Comparison of ENCODE assay signal across 8 cellular contexts in the genomic region with DNA sequence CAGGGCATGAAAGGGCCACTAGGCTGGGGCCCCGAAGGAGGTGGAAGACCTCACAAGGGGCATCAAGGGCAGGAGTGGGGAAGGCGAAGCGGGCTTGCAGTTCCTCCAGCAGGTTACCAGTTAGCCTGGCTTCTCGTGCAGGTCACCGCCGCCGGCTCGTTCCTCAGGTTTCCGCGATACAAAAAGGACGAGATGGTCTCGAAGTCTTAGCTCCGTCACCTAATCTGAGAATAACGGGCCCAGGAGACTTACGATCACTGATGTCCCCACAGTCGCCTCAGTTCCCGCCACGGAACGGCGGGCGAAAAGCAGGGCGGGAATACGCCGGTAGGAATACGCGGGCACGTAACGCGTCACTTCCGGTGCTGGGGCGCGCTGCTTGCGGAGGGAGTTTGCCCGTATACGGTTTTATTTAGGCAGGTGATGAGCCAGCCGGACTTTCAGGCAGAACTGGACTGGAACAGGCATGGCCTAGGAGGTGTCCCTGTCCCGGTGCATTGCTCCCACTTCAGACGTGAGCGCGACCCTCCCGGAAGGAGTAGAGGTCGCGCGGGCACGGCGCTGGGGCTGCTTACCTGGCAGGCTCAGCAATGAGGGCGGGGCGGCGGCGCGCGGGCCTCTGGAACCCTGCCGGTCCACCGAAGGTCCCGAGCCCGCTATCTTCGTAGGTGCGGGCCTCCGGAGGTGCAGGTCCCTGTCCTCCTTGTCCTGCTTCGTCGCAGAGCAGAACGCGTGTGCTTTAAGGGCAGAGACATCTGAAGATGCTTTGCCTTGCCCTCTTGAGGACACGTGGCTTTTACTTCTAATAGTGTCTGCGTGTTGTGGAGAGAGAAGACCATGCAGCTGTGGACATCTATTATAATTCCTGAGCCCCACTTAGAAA. TPM values are rescaled to one million over a fixed set of nuclear protein-coding genes. Genes with fewer than 3 reads are reported as not detected.
A peak's percentile ranks its signal among the peaks of the same experiment; 100 is the strongest.
DNase-seq lines count a peak whose midpoint lies in the region; ATAC-seq lines count a peak whose summit lies in the region.

A gene with protein sequence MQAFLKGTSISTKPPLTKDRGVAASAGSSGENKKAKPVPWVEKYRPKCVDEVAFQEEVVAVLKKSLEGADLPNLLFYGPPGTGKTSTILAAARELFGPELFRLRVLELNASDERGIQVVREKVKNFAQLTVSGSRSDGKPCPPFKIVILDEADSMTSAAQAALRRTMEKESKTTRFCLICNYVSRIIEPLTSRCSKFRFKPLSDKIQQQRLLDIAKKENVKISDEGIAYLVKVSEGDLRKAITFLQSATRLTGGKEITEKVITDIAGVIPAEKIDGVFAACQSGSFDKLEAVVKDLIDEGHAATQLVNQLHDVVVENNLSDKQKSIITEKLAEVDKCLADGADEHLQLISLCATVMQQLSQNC (minus strand): TSS at position 310 of the 883 bp plus-strand sequence. CDS start 1,769 bp downstream, outside the sequence.

- POLR2A ChIA-PET in naive thymus-derived CD4-positive, alpha-beta T cell (lab: Charles Lee): interaction anchor here (0.6 to 9.3 kb wide), 15 partner anchors 13 to 864 kb away, joined by 3 to 121 read pairs (median 4); a partner anchor contains a TSS

- peaks cover 5 to 37% (median 18%) of the 10 kb centered on the region in 7 donors for H3K4me1 Mint-ChIP-seq in naive thymus-derived CD4-positive, alpha-beta T cell
- H3K4me1 Mint-ChIP-seq in stimulated activated naive B cell treated with anti-CD40 and anti-IgM and Interleukin-4, amounts not matched to agents 10 μg/mL and 1 μg/mL and 100 μg/mL, for 72 hours: peaks cover 5 to 9% of the 10 kb centered on the region in 2 donors

- H3K4me1 ChIP-seq in naive thymus-derived CD4-positive, alpha-beta T cell (ENCODE audit: control insufficient read depth in 2 of 2, insufficient read depth in 2 of 2, low read length in 2 of 2): peaks cover 17 to 21% of the 10 kb centered on the region in 2 donors

- peaks cover 0 to 5% (median 3%) of the 10 kb centered on the region in 5 donors for H3K36me3 Mint-ChIP-seq in naive thymus-derived CD4-positive, alpha-beta T cell
- peaks cover 2 to 8% of the 10 kb centered on the region in 2 donors for H3K36me3 Mint-ChIP-seq in stimulated activated naive B cell treated with anti-CD40 and anti-IgM and Interleukin-4, amounts not matched to agents 10 μg/mL and 1 μg/mL and 100 μg/mL, for 72 hours

- H3K27me3 Mint-ChIP-seq in naive thymus-derived CD4-positive, alpha-beta T cell: no peaks in the 10 kb centered on the region
- H3K27me3 Mint-ChIP-seq in stimulated activated naive B cell treated with anti-CD40 and anti-IgM and Interleukin-4, amounts not matched to agents 10 μg/mL and 1 μg/mL and 100 μg/mL, for 72 hours: no peaks in the 10 kb centered on the region

- DNase-seq in DMS53 treated with DMSO at 0.1 percent for 48 hours (lab: John Stamatoyannopoulos, UW; ENCODE audit: unreplicated experiment) (peak; percentile 55), KG1 (lab: John Stamatoyannopoulos, UW) (peak; percentile 75), RPMI7951 (ENCODE audit: low read depth) (peak; percentile 77), activated T-helper 1 cell treated with Interleukin-2 at 50 U/mL for 16 hours (ENCODE audit: low read depth) (peak; percentile 77), fibroblast of gingiva (ENCODE audit: low read depth) (peak; percentile 51)
- DNase-seq in naive thymus-derived CD4-positive, alpha-beta T cell: peak; percentile 66 to 86 (median 82)
- DNase-seq in stimulated activated naive B cell treated with anti-CD40 and anti-IgM and Interleukin-4, amounts not matched to agents 10 μg/mL and 1 μg/mL and 100 μg/mL, for 72 hours: peak; percentile 79

- peak within 1 kb of the TSS; percentile 84 to 97 (median 95) for H3K27ac Mint-ChIP-seq in naive thymus-derived CD4-positive, alpha-beta T cell
- peak within 1 kb of the TSS; percentile 93 for H3K27ac Mint-ChIP-seq in stimulated activated naive B cell treated with anti-CD40 and anti-IgM and Interleukin-4, amounts not matched to agents 10 μg/mL and 1 μg/mL and 100 μg/mL, for 72 hours

- peaks cover 0 to 13% (median 0%) of the 10 kb centered on the region in 3 experiments for H3K36me3 ChIP-seq in naive thymus-derived CD4-positive, alpha-beta T cell (ENCODE audit: control insufficient read depth in 2 of 3, insufficient read depth in 3 of 3, low read length in 3 of 3)

- H3K4me3 ChIP-seq in naive thymus-derived CD4-positive, alpha-beta T cell (ENCODE audit: low read length): peak within 1 kb of the TSS; percentile 95

- ATAC-seq in GM21723 (IDR thresholded peaks at IDR 0.05; ENCODE audit: unreplicated experiment): peak; percentile 96
- peak; percentile 91 for ATAC-seq in naive thymus-derived CD4-positive, alpha-beta T cell
- ATAC-seq in stimulated activated naive B cell treated with anti-CD40 and anti-IgM and Interleukin-4, amounts not matched to agents 10 μg/mL and 1 μg/mL and 100 μg/mL, for 72 hours (replicated peaks): peak; percentile 91 to 93

- H3K27ac ChIP-seq in naive thymus-derived CD4-positive, alpha-beta T cell (ENCODE audit: low read depth, low read length): peak within 1 kb of the TSS; percentile 86

- CTCF ChIA-PET in naive thymus-derived CD4-positive, alpha-beta T cell (lab: Charles Lee): interaction anchor here (0.6 to 0.7 kb wide), 2 partner anchors 15 kb away, joined by 3 to 4 read pairs; no protein-coding TSS in a partner anchor

- H3K27me3 ChIP-seq in naive thymus-derived CD4-positive, alpha-beta T cell (ENCODE audit: control insufficient read depth in 2 of 2, insufficient read depth in 2 of 2, low read length in 2 of 2): no peaks in the 10 kb centered on the region

- H3K9me3 Mint-ChIP-seq in naive thymus-derived CD4-positive, alpha-beta T cell: no peaks in the 10 kb centered on the region
- H3K9me3 Mint-ChIP-seq in stimulated activated naive B cell treated with anti-CD40 and anti-IgM and Interleukin-4, amounts not matched to agents 10 μg/mL and 1 μg/mL and 100 μg/mL, for 72 hours: no peaks in the 10 kb centered on the region

- H3K9me3 ChIP-seq in naive thymus-derived CD4-positive, alpha-beta T cell (ENCODE audit: control insufficient read depth in 2 of 3, low read length in 3 of 3): no peaks in the 10 kb centered on the region

- intact Hi-C loops in naive thymus-derived CD4-positive, alpha-beta T cell (cut with micrococcal nuclease): loop anchor here (1.0 to 5.0 kb wide), 9 partner anchors 21 to 864 kb away; a partner anchor contains a TSS

- peak within 1 kb of the TSS; percentile 89 to 97 (median 94) for H3K4me3 Mint-ChIP-seq in naive thymus-derived CD4-positive, alpha-beta T cell
- peak within 1 kb of the TSS; percentile 90 for H3K4me3 Mint-ChIP-seq in stimulated activated naive B cell treated with anti-CD40 and anti-IgM and Interleukin-4, amounts not matched to agents 10 μg/mL and 1 μg/mL and 100 μg/mL, for 72 hours

RNA-seq across cellular contexts. Expression of the gene that starts here (rescaled TPM):
- 142 and 161 TPM in 2 replicates for total RNA-seq in RPMI7951 (2014; rRNA removed; shearing (Covaris generic))
- total RNA-seq in naive thymus-derived CD4-positive, alpha-beta T cell: 10 to 100 TPM in 4 of 5 experiments, 1 to 10 TPM in 1; 8.7 to 71.6 (median 22.1) TPM
- polyA plus RNA-seq in naive thymus-derived CD4-positive, alpha-beta T cell: 10 to 100 TPM; 22.5 to 28.1 TPM

Comparison
In these comparisons a context has a peak if more than half of its experiments do, and no peak if none do; other contexts are left out.
1. Peak in every context shown above with its lines: DNase-seq, ATAC-seq, H3K4me3 ChIP-seq and H3K27ac ChIP-seq.